23 cellular contexts compared by ENCODE assay signal in genomic region chr7:129746857-129747529, GRCh38.
DNase-seq lines count a peak whose midpoint lies in the region; ATAC-seq and TF ChIP-seq lines count a peak whose summit lies in the region.
"Had no signal": no experiment of that assay in that cellular context is flagged by ENCODE, and none has a peak within 500 bp of the region (broad histone marks: within the 10 kb centered on the region; RNA-seq: fewer than 3 reads in every experiment).

No MANE protein-coding gene starts in this region.

- H3K36me3 ChIP-seq in SK-N-SH (replicated peaks in 1 of 2; ENCODE audit: control insufficient read depth in 1 of 2, insufficient read depth in 2 of 2, low read length in 1 of 2) (peaks cover 7 to 11% of the 10 kb centered on the region in 2 experiments), trophoblast cell (ENCODE audit: control insufficient read depth in 1 of 2, insufficient read depth in 2 of 2, low read length in 2 of 2) (peaks cover 0 to 10% of the 10 kb centered on the region in 2 experiments)

- H3K4me3 Mint-ChIP-seq in H9 = no peak overlapping the region
- H3K4me3 Mint-ChIP-seq in brain = no peak overlapping the region
- H3K4me3 Mint-ChIP-seq: B cell; CD4-positive, CD25-positive, alpha-beta regulatory T cell had no signal

- no peaks in the 10 kb centered on the region for H3F3A ChIP-seq in SK-N-SH (replicated peaks; ENCODE audit: insufficient read depth)

- H3K18ac ChIP-seq in H9 (ENCODE audit: insufficient read length, low read depth, low read length) (no peak overlapping the region), trophoblast cell (ENCODE audit: low read length) (no peak overlapping the region)

- CTCF ChIA-PET in SK-N-SH (lab: Yijun Ruan, JAX) = interaction anchor here (0.6 to 1.3 kb wide), 6 partner anchors 13 to 404 kb away, joined by 3 to 5 read pairs (median 3); no protein-coding TSS in a partner anchor

- H3K4ac ChIP-seq in H9 (ENCODE audit: low read depth, low read length) = no peak overlapping the region
- H3K4ac ChIP-seq in trophoblast cell (ENCODE audit: low read depth, low read length) = no peak overlapping the region

- H3K27ac ChIP-seq in H9 (ENCODE audit: insufficient read length, low read depth, low read length) (no peak overlapping the region), SK-N-SH (ENCODE audit: low read depth in 2 of 2, low read length in 1 of 2) (peak overlapping the region; percentile 6 to 98; a peak in 3 of 4 replicates), trophoblast cell (ENCODE audit: low read depth, low read length) (peak overlapping the region; percentile 39)
- H3K27ac ChIP-seq: A549, GM23248, Peyer's patch, SJSA1 had no signal

- H4K12ac ChIP-seq in trophoblast cell (ENCODE audit: low read depth, low read length) = no peak overlapping the region

- H3K79me2 ChIP-seq in H9 (ENCODE audit: insufficient read depth, low read length) (no peaks in the 10 kb centered on the region), SK-N-SH (ENCODE audit: insufficient read depth) (no peaks in the 10 kb centered on the region), trophoblast cell (ENCODE audit: control insufficient read depth, insufficient read depth, low read length, poor library complexity) (no peaks in the 10 kb centered on the region)

- H3K4me3 ChIP-seq in SK-N-SH (ENCODE audit: low read depth in 2 of 2, low read length in 1 of 2) (no peak overlapping the region), trophoblast cell (ENCODE audit: low read depth, low read length) (no peak overlapping the region)
- H3K4me3 ChIP-seq: A549, GM23248, Peyer's patch, SJSA1 had no signal

- H3K14ac ChIP-seq in H9 (ENCODE audit: insufficient read depth, low read length) (no peak overlapping the region), trophoblast cell (ENCODE audit: low read length) (no peak overlapping the region)

- H3K56ac ChIP-seq in H9 (ENCODE audit: insufficient read length, low read depth, low read length) = no peak overlapping the region

- H3T11ph ChIP-seq in H9 (ENCODE audit: low read length) = no peak overlapping the region

- H2AK5ac ChIP-seq in H9 (ENCODE audit: insufficient read length, low read length) = no peak overlapping the region
- no peak overlapping the region for H2AK5ac ChIP-seq in trophoblast cell (ENCODE audit: low read length)

- H3K9me2 ChIP-seq in SK-N-SH = no peaks in the 10 kb centered on the region

- H3K36me3 Mint-ChIP-seq in H9 (ENCODE audit: insufficient read depth in 1 of 3, low read depth in 3 of 3) (peaks cover 8 to 35% (median 31%) of the 10 kb centered on the region in 3 experiments; a peak in 6 of 7 replicates), brain (peaks cover 35% of the 10 kb centered on the region)

- H3K9me3 Mint-ChIP-seq in H9 (no peaks in the 10 kb centered on the region), brain (no peaks in the 10 kb centered on the region)
- H3K9me3 Mint-ChIP-seq: CD4-positive, CD25-positive, alpha-beta regulatory T cell had no signal

- H3K23me2 ChIP-seq in H9 (ENCODE audit: insufficient read length, low read depth, low read length, poor library complexity, severe bottlenecking) = no peaks in the 10 kb centered on the region

- no peak overlapping the region for H3K9ac ChIP-seq in H9 (ENCODE audit: extremely low read depth, insufficient read length, low read length)
- no peak overlapping the region for H3K9ac ChIP-seq in SK-N-SH
- no peak overlapping the region for H3K9ac ChIP-seq in trophoblast cell (ENCODE audit: low read length)
- H3K9ac ChIP-seq: GM23248 had no signal

- H2AFZ ChIP-seq in H9 (ENCODE audit: low read length) = no peak overlapping the region
- no peak overlapping the region for H2AFZ ChIP-seq in SK-N-SH (ENCODE audit: low read depth)
- H2AFZ ChIP-seq in trophoblast cell (ENCODE audit: insufficient read depth, low read length, poor library complexity) = no peak overlapping the region
- H2AFZ ChIP-seq: GM23248 had no signal

- peak; percentile 33; the same call in 1 of the 2 replicates for TF ChIP-seq RAD21 in SK-N-SH (IDR thresholded peaks at IDR 0.05; ENCODE audit: low read length)

- H3K4me1 Mint-ChIP-seq in H9 = peaks cover 4 to 8% of the 10 kb centered on the region in 2 experiments
- H3K4me1 Mint-ChIP-seq in brain = peaks cover 18% of the 10 kb centered on the region
- H3K4me1 Mint-ChIP-seq: B cell had no signal

- DNase-seq in H9 (no peak), SK-N-SH (peak; percentile 84), trophoblast cell (peak in 1 of 2 donors; percentile 7)
- DNase-seq in activated CD8-positive, alpha-beta memory T cell treated with anti-CD3 and anti-CD28 coated beads, Interleukin-2, amount 50 U/mL, for 48 hours = no peak
- DNase-seq in NK-92 treated with Interleukin-12 subunit alpha and Interleukin-12 subunit beta, amount 100 ng/mL, for 24 hours (lab: John Stamatoyannopoulos, UW) = no peak
- DNase-seq: CD4-positive, CD25-positive, alpha-beta regulatory T cell; EL; GF-D8; GM23248; HCEC 1CT; Kasumi-1; NCI-H1694; NCI-H2081; NCI-H2171; NCI-H345; NCI-H524 treated with DMSO at 0.1 percent for 48 hours; NCI-H82; Peyer's patch had no signal

- no peaks in the 10 kb centered on the region for H4K20me1 ChIP-seq in H9 (ENCODE audit: control insufficient read depth, insufficient read depth, insufficient read length)
- H4K20me1 ChIP-seq in SK-N-SH (ENCODE audit: insufficient read depth) = no peaks in the 10 kb centered on the region

- H3K27me3 Mint-ChIP-seq in H9 (ENCODE audit: low read depth) (peaks cover 1% of the 10 kb centered on the region; the same call in 1 of the 2 replicates), brain (no peaks in the 10 kb centered on the region)
- H3K27me3 Mint-ChIP-seq: B cell; CD4-positive, CD25-positive, alpha-beta regulatory T cell had no signal

- H3K27me3 ChIP-seq in H9 (ENCODE audit: insufficient read depth, low read length) (no peaks in the 10 kb centered on the region), SK-N-SH (ENCODE audit: insufficient read depth) (no peaks in the 10 kb centered on the region), trophoblast cell (ENCODE audit: insufficient read depth, low read length) (no peaks in the 10 kb centered on the region)
- H3K27me3 ChIP-seq: Peyer's patch, SJSA1 had no signal

- POLR2A ChIA-PET in SK-N-SH (lab: Yijun Ruan, JAX) = interaction anchor here (0.8 to 1.2 kb wide), 3 partner anchors 13 to 204 kb away, joined by 3 to 5 read pairs (median 4); no protein-coding TSS in a partner anchor

- H4K8ac ChIP-seq in H9 (replicated peaks; ENCODE audit: insufficient read length, low read depth, low read length) (no peak overlapping the region), trophoblast cell (ENCODE audit: low read depth, low read length) (no peak overlapping the region)

- H3K4me2 ChIP-seq in H9 (ENCODE audit: insufficient read depth, insufficient read length, low read length) (no peak overlapping the region), SK-N-SH (no peak overlapping the region), trophoblast cell (ENCODE audit: low read length) (no peak overlapping the region)
- H3K4me2 ChIP-seq: A549 had no signal

- H4K91ac ChIP-seq in H9 (ENCODE audit: insufficient read length, low read depth, low read length) = no peak overlapping the region
- no peak overlapping the region for H4K91ac ChIP-seq in trophoblast cell (ENCODE audit: low read depth, low read length)

- peak overlapping the region in 2 of 3 experiments; percentile 45 to 85; a peak in 3 of 7 replicates for H3K27ac Mint-ChIP-seq in H9
- peak overlapping the region in 3 of 5 experiments; percentile 23 to 39 (median 23) for H3K27ac Mint-ChIP-seq in brain
- H3K27ac Mint-ChIP-seq: B cell had no signal

- no peak overlapping the region for H4K5ac ChIP-seq in H9 (ENCODE audit: insufficient read length, low read depth, low read length)

- no peak overlapping the region for H2BK5ac ChIP-seq in H9 (ENCODE audit: insufficient read length, low read length)
- H2BK5ac ChIP-seq in trophoblast cell (ENCODE audit: low read depth, low read length, poor library complexity) = no peak overlapping the region

- peaks cover 3% of the 10 kb centered on the region; the same call in 1 of the 2 replicates for H3K4me1 ChIP-seq in H9 (ENCODE audit: insufficient read depth, low read length)
- H3K4me1 ChIP-seq in SK-N-SH (ENCODE audit: control insufficient read depth in 1 of 2, insufficient read depth in 2 of 2, low read depth in 1 of 2, low read length in 1 of 2) = peaks cover 0 to 65% of the 10 kb centered on the region in 2 experiments; a peak in 2 of 4 replicates
- H3K4me1 ChIP-seq in trophoblast cell (ENCODE audit: control insufficient read depth in 1 of 2, insufficient read depth in 2 of 2, low read length in 2 of 2) = peaks cover 10 to 14% of the 10 kb centered on the region in 2 experiments
- H3K4me1 ChIP-seq: A549, Peyer's patch, SJSA1 had no signal

- no peak overlapping the region for H2BK20ac ChIP-seq in H9 (ENCODE audit: low read depth, low read length, poor library complexity, severe bottlenecking)

- no peak overlapping the region for H2BK15ac ChIP-seq in H9 (ENCODE audit: low read depth, low read length)

- peak in 1 of 2 experiments; percentile 96; a peak in 2 of 4 replicates for TF ChIP-seq EP300 in SK-N-SH (IDR thresholded peaks at IDR 0.05; ENCODE audit: borderline replicate concordance in 1 of 2, low read depth in 1 of 2, low read length in 1 of 2)

- no CpG with 5 or more reads among the region's 4 CpGs for WGBS in H9 (ENCODE audit: extremely low coverage, insufficient read length, low lambda C conversion rate)
- WGBS in SK-N-SH (ENCODE audit: low lambda C conversion rate) = 54% methylated on average over 4 of the region's 4 CpGs
- no CpG with 5 or more reads among the region's 4 CpGs for WGBS in trophoblast cell (ENCODE audit: extremely low coverage, insufficient coverage, insufficient read length)

- no peaks in the 10 kb centered on the region for H3K9me3 ChIP-seq in H9 (ENCODE audit: control insufficient read depth, low read depth, low read length)
- H3K9me3 ChIP-seq in SK-N-SH = no peaks in the 10 kb centered on the region
- no peaks in the 10 kb centered on the region for H3K9me3 ChIP-seq in trophoblast cell (ENCODE audit: insufficient read depth, low read depth, low read length)
- H3K9me3 ChIP-seq: A549, Peyer's patch, SJSA1 had no signal

- H3K79me1 ChIP-seq in H9 (ENCODE audit: insufficient read depth, low read depth, low read length, poor library complexity, severe bottlenecking) = no peaks in the 10 kb centered on the region
- H3K79me1 ChIP-seq in trophoblast cell (ENCODE audit: low read length) = no peaks in the 10 kb centered on the region

- H3K23ac ChIP-seq in H9 (ENCODE audit: insufficient read length, low read depth, low read length) = no peak overlapping the region
- H3K23ac ChIP-seq in trophoblast cell (ENCODE audit: low read length) = no peak overlapping the region

- H2BK120ac ChIP-seq in H9 (ENCODE audit: low read depth, low read length, poor library complexity, severe bottlenecking) (no peak overlapping the region), trophoblast cell (ENCODE audit: insufficient read depth, low read length, poor library complexity) (no peak overlapping the region)

- ATAC-seq in GM18519 (IDR thresholded peaks at IDR 0.05; ENCODE audit: low FRiP score, unreplicated experiment) = no peak
- ATAC-seq: A549 had no signal

- TF ChIP-seq CTCF in H9 (conservative IDR thresholded peaks at IDR 0.05) (no peak), SK-N-SH (IDR thresholded peaks at IDR 0.05) (no peak), brain (conservative IDR thresholded peaks at IDR 0.05) (no peak)

- no peak overlapping the region for H2BK12ac ChIP-seq in H9 (ENCODE audit: insufficient read length, low read depth, low read length)
- H2BK12ac ChIP-seq in trophoblast cell (ENCODE audit: low read length) = no peak overlapping the region
